Comparison of ENCODE assay signal across 8 cellular contexts in genomic region chr12:27523305-27523641, GRCh38. TPM values are rescaled to one million over a fixed set of nuclear protein-coding genes. Genes with fewer than 3 reads are reported as not detected.
A peak's percentile ranks its signal among the peaks of the same experiment; 100 is the strongest.
DNase-seq lines count a peak whose midpoint lies in the region; ATAC-seq and TF ChIP-seq lines count a peak whose summit lies in the region.

No MANE protein-coding gene starts in this region.

- H3K9ac ChIP-seq in stomach smooth muscle (ENCODE audit: low read length in 2 of 2), result peak overlapping the region; percentile 86 to 94

- no peak for TF ChIP-seq CTCF in WERI-Rb-1 (IDR thresholded peaks at IDR 0.05; ENCODE audit: low read depth, low read length)

- WGBS in iPS DF 6.9 (ENCODE audit: insufficient coverage, insufficient read length), result no CpG with 5 or more reads among the region's 6 CpGs

- peak overlapping the region; percentile 85 for H3K27ac ChIP-seq in WERI-Rb-1
- H3K27ac ChIP-seq in iPS DF 6.9 (ENCODE audit: low read length), result no peak overlapping the region
- peak overlapping the region; percentile 79 for H3K27ac ChIP-seq in stomach smooth muscle (ENCODE audit: low read length)

- 0 out of 2 replicates have a peak, but pooled peaks cover 2% of the 10 kb centered on the region for H3K4me1 ChIP-seq in iPS DF 6.9 (ENCODE audit: control insufficient read depth, insufficient read depth, low read length)
- peaks cover 7% of the 10 kb centered on the region for H3K4me1 ChIP-seq in stomach smooth muscle (ENCODE audit: control insufficient read depth, insufficient read depth, low read length)

- ATAC-seq in HG02884 (IDR thresholded peaks at IDR 0.05; ENCODE audit: unreplicated experiment) (peak; percentile 13), HG03108 (IDR thresholded peaks at IDR 0.05; ENCODE audit: unreplicated experiment) (no peak)

- peak overlapping the region; percentile 96 for H3K4me3 Mint-ChIP-seq in activated CD4-positive, alpha-beta T cell treated with anti-CD3 and anti-CD28 coated beads, Interleukin-2, amount 10 ng/mL, durations not matched to agents 24 days and 14 days

- H3K27ac Mint-ChIP-seq in activated CD4-positive, alpha-beta T cell treated with anti-CD3 and anti-CD28 coated beads, Interleukin-2, amount 10 ng/mL, durations not matched to agents 24 days and 14 days, result peak overlapping the region; percentile 91

- DNase-seq in activated CD4-positive, alpha-beta T cell treated with anti-CD3 and anti-CD28 coated beads, Interleukin-2, amount 10 ng/mL, durations not matched to agents 24 days and 14 days, result no peak
- no peak for DNase-seq in activated CD4-positive, alpha-beta T cell treated with anti-CD3 and anti-CD28 coated beads, Interleukin-2, amount 50 U/mL, for 1 hour
- DNase-seq in WERI-Rb-1 (no peak), iPS DF 6.9 (ENCODE audit: low read depth, low spot score) (no peak), NCI-H1694 (lab: John Stamatoyannopoulos, UW) (no peak)

- no peaks in the 10 kb centered on the region for H3K9me3 ChIP-seq in WERI-Rb-1 (ENCODE audit: severe bottlenecking)
- no peaks in the 10 kb centered on the region for H3K9me3 ChIP-seq in iPS DF 6.9 (ENCODE audit: control insufficient read depth, insufficient read depth, low read length)
- no peaks in the 10 kb centered on the region for H3K9me3 ChIP-seq in stomach smooth muscle (ENCODE audit: control insufficient read depth in 2 of 2, low read length in 2 of 2)

- peaks cover 31% of the 10 kb centered on the region for H3K4me1 Mint-ChIP-seq in activated CD4-positive, alpha-beta T cell treated with anti-CD3 and anti-CD28 coated beads, Interleukin-2, amount 10 ng/mL, durations not matched to agents 24 days and 14 days

- H3K36me3 ChIP-seq in WERI-Rb-1 (no peaks in the 10 kb centered on the region), iPS DF 6.9 (ENCODE audit: control insufficient read depth, insufficient read depth, low read length) (no peaks in the 10 kb centered on the region), stomach smooth muscle (ENCODE audit: control insufficient read depth in 2 of 2, insufficient read depth in 2 of 2, low read length in 2 of 2) (no peaks in the 10 kb centered on the region)

- H3K36me3 Mint-ChIP-seq in activated CD4-positive, alpha-beta T cell treated with anti-CD3 and anti-CD28 coated beads, Interleukin-2, amount 10 ng/mL, durations not matched to agents 24 days and 14 days (ENCODE audit: low read depth), result no peaks in the 10 kb centered on the region

- H3K4me3 ChIP-seq in WERI-Rb-1 (ENCODE audit: low read depth, low read length) (peak overlapping the region; percentile 57), iPS DF 6.9 (ENCODE audit: low read length) (peak overlapping the region; percentile 68; the same call in 1 of the 2 replicates), stomach smooth muscle (ENCODE audit: low read length in 2 of 2) (peak overlapping the region; percentile 93 to 95)

- peaks cover 40% of the 10 kb centered on the region for H3K27me3 Mint-ChIP-seq in activated CD4-positive, alpha-beta T cell treated with anti-CD3 and anti-CD28 coated beads, Interleukin-2, amount 10 ng/mL, durations not matched to agents 24 days and 14 days

- H3K9me3 Mint-ChIP-seq in activated CD4-positive, alpha-beta T cell treated with anti-CD3 and anti-CD28 coated beads, Interleukin-2, amount 10 ng/mL, durations not matched to agents 24 days and 14 days, result no peaks in the 10 kb centered on the region

- no peaks in the 10 kb centered on the region for H3K27me3 ChIP-seq in WERI-Rb-1 (ENCODE audit: insufficient read depth, low read depth, severe bottlenecking)
- no peaks in the 10 kb centered on the region; the same call in 1 of the 2 replicates for H3K27me3 ChIP-seq in iPS DF 6.9 (ENCODE audit: control insufficient read depth, insufficient read depth, low read length)
- H3K27me3 ChIP-seq in stomach smooth muscle (ENCODE audit: control insufficient read depth in 1 of 2, insufficient read depth in 2 of 2, low read length in 2 of 2), result no peaks in the 10 kb centered on the region

- intact Hi-C loops in activated CD4-positive, alpha-beta T cell treated with anti-CD3 and anti-CD28 coated beads, Interleukin-2, amount 10 ng/mL, durations not matched to agents 24 days and 14 days (cut with micrococcal nuclease), result loop anchor here (5.0 to 10.0 kb wide), 6 partner anchors 86 to 588 kb away; partner anchors contain the start of genes BMAL2, FGFR1OP2, INTS13 and MRPS35

RNA-seq across cellular contexts. Expression of gene PPFIBP1, which starts 0.7 kb away (rescaled TPM):
- 29.0 and 32.0 TPM in 2 replicates for total RNA-seq in activated CD4-positive, alpha-beta T cell treated with anti-CD3 and anti-CD28 coated beads, Interleukin-2, amount 10 ng/mL, durations not matched to agents 24 days and 14 days
